18 cellular contexts compared by ENCODE assay signal in genomic region chr9:36742264-36742663, GRCh38.
"Had no signal": no experiment of that assay in that cellular context is flagged by ENCODE, and none has a peak within 500 bp of the region (broad histone marks: within the 10 kb centered on the region; RNA-seq: fewer than 3 reads in every experiment).

No MANE protein-coding gene starts in this region.

- H3K4me3 ChIP-seq: esophagus muscularis mucosa, pancreas, sigmoid colon, stomach, testis, upper lobe of left lung had no signal

- H3K27ac ChIP-seq: esophagus muscularis mucosa, pancreas, sigmoid colon, stomach, testis, upper lobe of left lung had no signal

- H3K27me3 ChIP-seq: testis had no signal

- ATAC-seq: activated naive CD8-positive, alpha-beta T cell treated with anti-CD3 and anti-CD28 coated beads, Interleukin-2, amount 50 U/mL, for 24 hours; activated T-helper 17 cell treated with anti-CD3 and anti-CD28 coated beads, Interleukin-2, amount 50 U/mL, for 72 hours; naive thymus-derived CD8-positive, alpha-beta T cell; pancreas had no signal

- H3K36me3 ChIP-seq: esophagus muscularis mucosa, pancreas, sigmoid colon, stomach, upper lobe of left lung had no signal

- H3K9me3 ChIP-seq: esophagus muscularis mucosa, pancreas, sigmoid colon, stomach, testis, upper lobe of left lung had no signal

- DNase-seq: activated CD4-positive, alpha-beta T cell treated with anti-CD3 and anti-CD28 coated beads, Interleukin-2, amount 50 U/mL, for 48 hours; activated naive CD4-positive, alpha-beta T cell treated with Interleukin-2 at 50 U/mL for 16 hours; activated naive CD8-positive, alpha-beta T cell treated with anti-CD3 and anti-CD28 coated beads, Interleukin-2, amount 50 U/mL, for 24 hours; aorta; cortex of kidney; effector CD4-positive, alpha-beta T cell; hippocampal formation; kidney glomerular epithelial cell; mesenchymal stem cell; naive thymus-derived CD8-positive, alpha-beta T cell; pancreas; sigmoid colon; stimulated activated CD4-positive, alpha-beta T cell treated with anti-CD3 and anti-CD28 coated beads, Interleukin-2, amount 100 ng/mL, for 24 hours; stomach; testis; upper lobe of left lung had no signal
